Comparison of ENCODE assay signal across 18 cellular contexts in genomic region chr19:46147791-46148288, GRCh38. TPM values are rescaled to one million over a fixed set of nuclear protein-coding genes. Genes with fewer than 3 reads are reported as not detected.
A peak's percentile ranks its signal among the peaks of the same experiment; 100 is the strongest.
DNase-seq lines count a peak whose midpoint lies in the region; ATAC-seq and TF ChIP-seq lines count a peak whose summit lies in the region.
"Had no signal": no experiment of that assay in that cellular context is flagged by ENCODE, and none has a peak within 500 bp of the region (broad histone marks: within the 10 kb centered on the region; RNA-seq: fewer than 3 reads in every experiment).

IGFL2 (plus strand) TSS chr19:46148238; CDS start chr19:46148279, 41 bp downstream.

- H4K20me1 ChIP-seq in hepatocyte (ENCODE audit: insufficient read depth, poor library complexity, severe bottlenecking) = no peaks in the 10 kb centered on the region

- POLR2A ChIA-PET in CD4-positive, alpha-beta memory T cell (lab: Charles Lee; ENCODE audit: partially characterized antibody) = no interaction called here

- H3K27ac Mint-ChIP-seq in activated T-helper 17 cell treated with anti-CD3 and anti-CD28 coated beads, Interleukin-2, amount 50 U/mL, for 72 hours = no peak within 1 kb of the TSS
- H3K27ac Mint-ChIP-seq in type B pancreatic cell (peak within 1 kb of the TSS; percentile 93), nephron progenitor cell (no peak within 1 kb of the TSS)
- H3K27ac Mint-ChIP-seq in CD4-positive, alpha-beta memory T cell = peak within 1 kb of the TSS in 1 of 7 donors; percentile 1

- H3K9me2 ChIP-seq in hepatocyte (replicated peaks; ENCODE audit: insufficient read depth) = no peaks in the 10 kb centered on the region

- TF ChIP-seq CTCF in cardiac muscle cell (IDR thresholded peaks at IDR 0.05; ENCODE audit: low read depth, low read length) (no peak), hepatocyte (IDR thresholded peaks at IDR 0.05; ENCODE audit: poor library complexity) (no peak), type B pancreatic cell (conservative IDR thresholded peaks at IDR 0.05) (no peak), nephron progenitor cell (IDR thresholded peaks at IDR 0.05) (no peak)

- H3K9me3 ChIP-seq in cardiac muscle cell (ENCODE audit: low read depth) (no peaks in the 10 kb centered on the region), hepatocyte (ENCODE audit: low read depth) (no peaks in the 10 kb centered on the region)
- no peaks in the 10 kb centered on the region for H3K9me3 ChIP-seq in CD4-positive, alpha-beta memory T cell (ENCODE audit: control insufficient read depth in 1 of 2, low read length in 2 of 2)
- H3K9me3 ChIP-seq: HAP-1 had no signal

- WGBS in hepatocyte (ENCODE audit: low lambda C conversion rate, missing lambda C conversion rate) = 36% methylated on average over 6 of the region's 6 CpGs

- H3K4me3 ChIP-seq in cardiac muscle cell (no peak within 1 kb of the TSS), hepatocyte (no peak within 1 kb of the TSS)
- no peak within 1 kb of the TSS for H3K4me3 ChIP-seq in CD4-positive, alpha-beta memory T cell (ENCODE audit: low read length in 2 of 2)
- H3K4me3 ChIP-seq: HAP-1 had no signal

- H3K27me3 ChIP-seq in cardiac muscle cell (no peaks in the 10 kb centered on the region), hepatocyte (no peaks in the 10 kb centered on the region)
- H3K27me3 ChIP-seq in CD4-positive, alpha-beta memory T cell (ENCODE audit: insufficient read depth, low read length) = no peaks in the 10 kb centered on the region

- H3K4me2 ChIP-seq in hepatocyte = peak within 1 kb of the TSS; percentile 54

- H3K4me1 Mint-ChIP-seq in activated T-helper 17 cell treated with anti-CD3 and anti-CD28 coated beads, Interleukin-2, amount 50 U/mL, for 72 hours = peaks cover 8% of the 10 kb centered on the region
- H3K4me1 Mint-ChIP-seq in type B pancreatic cell (ENCODE audit: unreplicated experiment) (peaks cover 5% of the 10 kb centered on the region), nephron progenitor cell (no peaks in the 10 kb centered on the region)
- peaks cover 0 to 2% (median 0%) of the 10 kb centered on the region in 4 donors for H3K4me1 Mint-ChIP-seq in CD4-positive, alpha-beta memory T cell

- H3K79me2 ChIP-seq in hepatocyte = no peaks in the 10 kb centered on the region

- intact Hi-C loops in cardiac septum (cut with DNase I) = no loop called here
- intact Hi-C loops in CD4-positive, alpha-beta memory T cell (cut with micrococcal nuclease) = no loop called here

- no peaks in the 10 kb centered on the region for H3K9me3 Mint-ChIP-seq in activated T-helper 17 cell treated with anti-CD3 and anti-CD28 coated beads, Interleukin-2, amount 50 U/mL, for 72 hours
- no peaks in the 10 kb centered on the region for H3K9me3 Mint-ChIP-seq in type B pancreatic cell
- no peaks in the 10 kb centered on the region for H3K9me3 Mint-ChIP-seq in CD4-positive, alpha-beta memory T cell
- H3K9me3 Mint-ChIP-seq in nephron progenitor cell = no peaks in the 10 kb centered on the region

- CTCF ChIA-PET in CD4-positive, alpha-beta memory T cell (lab: Charles Lee; ENCODE audit: partially characterized antibody) = no interaction called here

- H3K27ac ChIP-seq in cardiac muscle cell = peak within 1 kb of the TSS; percentile 52
- peak within 1 kb of the TSS; percentile 46 for H3K27ac ChIP-seq in hepatocyte
- no peak within 1 kb of the TSS for H3K27ac ChIP-seq in caudate nucleus (ENCODE audit: low read depth, low read length)
- no peak within 1 kb of the TSS for H3K27ac ChIP-seq in CD4-positive, alpha-beta memory T cell (ENCODE audit: low read depth, low read length)
- H3K27ac ChIP-seq: VCaP had no signal

- no peaks in the 10 kb centered on the region for H3K36me3 Mint-ChIP-seq in activated T-helper 17 cell treated with anti-CD3 and anti-CD28 coated beads, Interleukin-2, amount 50 U/mL, for 72 hours (ENCODE audit: low read depth)
- H3K36me3 Mint-ChIP-seq in type B pancreatic cell (peaks cover 13% of the 10 kb centered on the region), nephron progenitor cell (ENCODE audit: low read depth) (no peaks in the 10 kb centered on the region)
- H3K36me3 Mint-ChIP-seq in CD4-positive, alpha-beta memory T cell = no peaks in the 10 kb centered on the region

- H3K4me1 ChIP-seq in cardiac muscle cell (ENCODE audit: low read depth) (peaks cover 17% of the 10 kb centered on the region), hepatocyte (ENCODE audit: insufficient read depth) (peaks cover 21% of the 10 kb centered on the region)
- H3K4me1 ChIP-seq in CD4-positive, alpha-beta memory T cell (ENCODE audit: insufficient read depth, low read length) = no peaks in the 10 kb centered on the region
- H3K4me1 ChIP-seq: HAP-1 had no signal

- peak in 1 of 2 donors; percentile 14 for DNase-seq in cardiac muscle cell (ENCODE audit: low read depth in 1 of 2, low spot score in 1 of 2)
- no peak for DNase-seq in cardiac septum (ENCODE audit: low spot score)
- peak; percentile 80 for DNase-seq in hepatocyte (ENCODE audit: low spot score)
- no peak for DNase-seq in type B pancreatic cell (ENCODE audit: extremely low spot score, unreplicated experiment)
- DNase-seq in caudate nucleus (lab: John Stamatoyannopoulos, UW) = no peak
- no peak for DNase-seq in CD4-positive, alpha-beta memory T cell
- DNase-seq in nephron progenitor cell = no peak
- DNase-seq: aorta, KBM-7, NCI-H1417, nucleus accumbens, OCI-M1 had no signal

- ATAC-seq in activated T-helper 17 cell treated with anti-CD3 and anti-CD28 coated beads, Interleukin-2, amount 50 U/mL, for 72 hours (replicated peaks) = peak; percentile 74
- ATAC-seq: SK-N-SH treated with all-trans-retinoic acid at 6 μM for 48 hours had no signal

- H3K27me3 Mint-ChIP-seq in activated T-helper 17 cell treated with anti-CD3 and anti-CD28 coated beads, Interleukin-2, amount 50 U/mL, for 72 hours = peaks cover 38% of the 10 kb centered on the region
- H3K27me3 Mint-ChIP-seq in type B pancreatic cell (peaks cover 3% of the 10 kb centered on the region), nephron progenitor cell (ENCODE audit: low read depth, poor library complexity) (peaks cover 16% of the 10 kb centered on the region)
- peaks cover 30 to 39% of the 10 kb centered on the region in 2 donors for H3K27me3 Mint-ChIP-seq in CD4-positive, alpha-beta memory T cell

- H3K36me3 ChIP-seq in cardiac muscle cell = no peaks in the 10 kb centered on the region
- no peaks in the 10 kb centered on the region for H3K36me3 ChIP-seq in hepatocyte (replicated peaks; ENCODE audit: insufficient read depth, low read depth)
- no peaks in the 10 kb centered on the region for H3K36me3 ChIP-seq in CD4-positive, alpha-beta memory T cell (ENCODE audit: insufficient read depth, low read length)
- H3K36me3 ChIP-seq: HAP-1 had no signal

- H3K4me3 Mint-ChIP-seq in activated T-helper 17 cell treated with anti-CD3 and anti-CD28 coated beads, Interleukin-2, amount 50 U/mL, for 72 hours = no peak within 1 kb of the TSS
- H3K4me3 Mint-ChIP-seq in type B pancreatic cell (peak within 1 kb of the TSS; percentile 88), nephron progenitor cell (no peak within 1 kb of the TSS)
- no peak within 1 kb of the TSS for H3K4me3 Mint-ChIP-seq in CD4-positive, alpha-beta memory T cell

- H2AFZ ChIP-seq in hepatocyte = no peak within 1 kb of the TSS

RNA-seq across cellular contexts. Expression of gene IGFL2, which starts in this region (rescaled TPM):
- total RNA-seq in cardiac muscle cell (not detected in 2 replicates), cardiac septum (not detected), hepatocyte (12.9 and 15.2 TPM in 2 replicates), type B pancreatic cell (ENCODE audit: low replicate concordance) (104 and 441 TPM in 2 replicates)
- polyA plus RNA-seq in cardiac muscle cell (0.56 TPM in 1 of 2 replicates, not detected in the other), hepatocyte (17.2 and 22.9 TPM in 2 replicates)
- not detected for total RNA-seq in activated T-helper 17 cell treated with anti-CD3 and anti-CD28 coated beads, Interleukin-2, amount 50 U/mL, for 72 hours
- total RNA-seq in CD4-positive, alpha-beta memory T cell = under 1 TPM in 1 of 2 experiments, not detected in 1; 0.47 TPM
- polyA plus RNA-seq in CD4-positive, alpha-beta memory T cell = under 1 TPM in 1 of 2 donors, not detected in 1; 0.28 TPM
- total RNA-seq: glomerular endothelial cell, NCI-H460 had no signal
- polyA plus RNA-seq: aorta had no signal

Comparison
In these comparisons a context has a peak if more than half of its experiments do, and no peak if none do; other contexts are left out.
1. RNA of gene IGFL2 (polyA plus RNA-seq): 17.2 to 22.9 TPM in hepatocyte; 0.56 TPM in cardiac muscle cell and 0.28 TPM in CD4-positive, alpha-beta memory T cell; every median in the first group is over 10 times any median in the second.
2. Peak in ATAC-seq in activated T-helper 17 cell treated with anti-CD3 and anti-CD28 coated beads, Interleukin-2, amount 50 U/mL, for 72 hours; RNA of the gene not detected or under 1 TPM.
3. H3K27ac ChIP-seq: peak in cardiac muscle cell (single experiment) and hepatocyte (single experiment); none in caudate nucleus (single experiment) and CD4-positive, alpha-beta memory T cell (single experiment).